ENCODE assay signal across 10 cellular contexts in the genomic region with DNA sequence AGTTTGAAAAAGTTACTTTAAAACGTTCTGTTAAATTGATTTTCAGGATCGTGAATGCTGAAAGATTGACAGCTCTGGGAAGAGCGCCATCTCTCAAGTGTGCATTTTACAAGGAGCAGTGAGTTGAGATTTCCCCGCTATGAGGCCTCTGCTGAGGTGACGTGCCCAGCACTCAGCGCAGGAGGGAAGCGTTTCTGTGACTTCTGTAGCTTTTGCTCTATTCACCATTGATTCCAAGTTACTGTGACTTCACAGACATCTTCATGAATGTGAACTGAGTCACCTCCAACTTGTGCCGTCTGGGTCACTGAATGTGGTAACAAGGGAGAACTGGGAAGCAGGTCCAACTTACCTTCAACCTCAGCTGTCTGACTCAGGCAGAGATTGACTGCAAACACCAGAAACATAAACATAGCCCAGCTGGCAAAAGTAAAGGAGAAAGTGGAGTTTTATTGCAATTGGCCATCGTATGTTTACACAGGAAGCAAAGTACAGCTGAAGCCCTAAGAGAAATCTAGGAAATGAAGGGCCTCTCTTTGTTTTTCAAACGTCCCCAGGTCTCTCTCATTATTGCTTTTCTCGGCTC.
A peak's percentile ranks its signal among the peaks of the same experiment; 100 is the strongest.
DNase-seq lines count a peak whose midpoint lies in the region; ATAC-seq and TF ChIP-seq lines count a peak whose summit lies in the region.
"Had no signal": no experiment of that assay in that cellular context is flagged by ENCODE, and none has a peak within 500 bp of the region (broad histone marks: within the 10 kb centered on the region; RNA-seq: fewer than 3 reads in every experiment).

No MANE protein-coding gene starts in this region.

- no peaks in the 10 kb centered on the region for H3K36me3 ChIP-seq in RWPE2 (ENCODE audit: low read depth)

- peaks cover 3% of the 10 kb centered on the region for H3K4me1 ChIP-seq in RWPE2 (ENCODE audit: insufficient read depth, poor library complexity, severe bottlenecking)
- no peaks in the 10 kb centered on the region for H3K4me1 ChIP-seq in foreskin keratinocyte

- H3K27ac ChIP-seq in RWPE2 (ENCODE audit: poor library complexity, severe bottlenecking) (no peak overlapping the region), foreskin keratinocyte (no peak overlapping the region)
- H3K27ac ChIP-seq: coronary artery had no signal

- DNase-seq in GOT3 (lab: John Stamatoyannopoulos, UW) (peak; percentile 7), RWPE2 (ENCODE audit: low spot score) (no peak), foreskin keratinocyte (peak; percentile 32 to 48), smooth muscle cell of the brain vasculature (ENCODE audit: low read depth, low spot score) (peak; percentile 60)
- DNase-seq: immature natural killer cell, NCI-H345 had no signal

- no peak for TF ChIP-seq CTCF in RWPE2 (IDR thresholded peaks at IDR 0.05; ENCODE audit: poor library complexity, severe bottlenecking)
- no peak for TF ChIP-seq CTCF in foreskin keratinocyte (conservative IDR thresholded peaks at IDR 0.05)

- H3K9me3 ChIP-seq in RWPE2 (ENCODE audit: severe bottlenecking), result no peaks in the 10 kb centered on the region

- H3K27me3 ChIP-seq in RWPE2 (ENCODE audit: insufficient read depth, poor library complexity, severe bottlenecking) (no peaks in the 10 kb centered on the region), foreskin keratinocyte (no peaks in the 10 kb centered on the region)

- no peak overlapping the region for H3K4me3 ChIP-seq in RWPE2 (ENCODE audit: severe bottlenecking)
- H3K4me3 ChIP-seq: coronary artery had no signal

- TF ChIP-seq POLR2A in GM18505 (IDR thresholded peaks at IDR 0.05; ENCODE audit: borderline replicate concordance, extremely low read depth, insufficient read depth, insufficient read length), result no peak

- ATAC-seq in RWPE2 (ENCODE audit: low read depth) (peak; percentile 84), foreskin keratinocyte (peak; percentile 41), GM18505 (IDR thresholded peaks at IDR 0.05; ENCODE audit: unreplicated experiment) (no peak), HG02571 (IDR thresholded peaks at IDR 0.05; ENCODE audit: unreplicated experiment) (no peak), HG03439 (IDR thresholded peaks at IDR 0.05; ENCODE audit: unreplicated experiment) (no peak)

Comparison
In these comparisons a context has a peak if more than half of its experiments do, and no peak if none do; other contexts are left out.
1. ATAC-seq: peak in RWPE2 (single experiment) and foreskin keratinocyte (single experiment); none in GM18505 (single experiment), HG02571 (single experiment) and HG03439 (single experiment).